1 cellular context compared by ENCODE assay signal in genomic region chr7:1915326-1915725, GRCh38.
TF ChIP-seq lines count a peak whose summit lies in the region.

No MANE protein-coding gene starts in this region.

TF ChIP-seq in H1, 55 proteins besides CTCF, POLR2A, EP300 and RAD21 (continued from another document):
- TF ChIP-seq CHD7 (IDR thresholded peaks at IDR 0.05; ENCODE audit: insufficient replicate concordance, low read length) (no peak), MAFK (IDR thresholded peaks at IDR 0.05; ENCODE audit: low read depth, low read length) (no peak), RBBP5 (IDR thresholded peaks at IDR 0.05; ENCODE audit: borderline replicate concordance, low read depth, low read length) (no peak), BACH1 (IDR thresholded peaks at IDR 0.05; ENCODE audit: low read length) (no peak), EZH2 (IDR thresholded peaks at IDR 0.05; ENCODE audit: low read depth, low read length, severe bottlenecking) (no peak), SP1 (IDR thresholded peaks at IDR 0.05; ENCODE audit: low read depth, low read length) (no peak), KDM4A (IDR thresholded peaks at IDR 0.05; ENCODE audit: low read depth, low read length, severe bottlenecking) (no peak), SIX5 (IDR thresholded peaks at IDR 0.05; ENCODE audit: low read depth, low read length) (no peak), CTBP2 (IDR thresholded peaks at IDR 0.05; ENCODE audit: borderline replicate concordance, insufficient read depth, insufficient read length, low read length) (no peak), RNF2 (IDR thresholded peaks at IDR 0.05; ENCODE audit: borderline replicate concordance, low read depth, low read length, missing control alignments, poor library complexity, severe bottlenecking) (no peak), RXRA (IDR thresholded peaks at IDR 0.05; ENCODE audit: insufficient read depth, low read depth, low read length) (no peak)
